9 cellular contexts compared by ENCODE assay signal in the genomic region with DNA sequence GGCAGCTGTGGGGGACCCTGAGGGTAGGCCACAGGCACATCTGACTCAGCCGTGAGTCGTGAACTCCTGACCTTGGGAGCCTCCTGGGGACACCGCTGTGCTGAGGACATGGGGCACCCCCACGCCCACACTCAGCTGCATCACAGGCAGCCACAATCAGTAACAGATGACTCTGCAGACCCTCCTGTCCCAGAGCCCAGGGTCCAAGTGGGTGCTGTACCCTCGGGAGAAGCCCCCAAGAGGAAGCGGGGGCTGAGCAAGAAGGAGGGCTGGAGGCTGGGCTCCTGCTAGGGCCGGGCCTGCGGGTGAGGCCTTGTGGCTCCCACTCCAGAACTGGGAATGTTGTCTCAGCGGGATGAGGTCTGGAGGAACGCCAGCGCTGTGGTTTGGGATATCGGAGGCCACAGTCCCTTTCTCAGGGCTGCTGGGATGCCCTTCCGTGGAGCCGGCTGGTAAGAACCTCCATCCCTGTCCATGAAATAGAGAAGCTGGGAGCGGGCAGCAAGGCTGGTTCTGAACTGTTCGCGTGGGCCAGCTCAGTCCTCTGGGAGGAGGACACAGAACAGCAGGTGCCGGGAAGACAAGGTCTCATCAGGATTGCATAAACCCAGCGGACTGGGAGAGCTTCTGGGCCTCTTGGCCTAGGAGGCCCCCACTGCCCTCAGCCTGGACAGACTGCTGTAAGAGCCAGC. TPM values are rescaled to one million over a fixed set of nuclear protein-coding genes. Genes with fewer than 3 reads are reported as not detected.
DNase-seq lines count a peak whose midpoint lies in the region; ATAC-seq, FAIRE-seq and TF ChIP-seq lines count a peak whose summit lies in the region.
"Had no signal": no experiment of that assay in that cellular context is flagged by ENCODE, and none has a peak within 500 bp of the region (broad histone marks: within the 10 kb centered on the region; RNA-seq: fewer than 3 reads in every experiment).

No MANE protein-coding gene starts in this region.

- no peak overlapping the region for H3K4me2 ChIP-seq in GM12878 (ENCODE audit: control insufficient read depth, insufficient read depth)
- H3K4me2 ChIP-seq in neural progenitor cell, result peak overlapping the region; percentile 95

- no peaks in the 10 kb centered on the region for H3K9me3 ChIP-seq in GM12878 (replicated peaks; ENCODE audit: control insufficient read depth, insufficient read depth, low read length)
- no peaks in the 10 kb centered on the region for H3K9me3 ChIP-seq in neural progenitor cell (ENCODE audit: low read depth)

- no peaks in the 10 kb centered on the region for H3K79me2 ChIP-seq in ACC112 (ENCODE audit: control insufficient read depth, insufficient read depth, low read length, unreplicated experiment)
- H3K79me2 ChIP-seq in GM12878 (ENCODE audit: control insufficient read depth, insufficient read depth, low read length), result no peaks in the 10 kb centered on the region
- peaks cover 18% of the 10 kb centered on the region for H3K79me2 ChIP-seq in neural progenitor cell (ENCODE audit: low read depth)

- CTCF ChIA-PET in GM12878 (lab: Yijun Ruan, JAX), result no interaction called here

- BruUV-seq in GM12878 (replicated peaks; lab: Mats Ljungman, UMichigan), result no TSS peak

- H3K36me3 ChIP-seq in ACC112 (ENCODE audit: insufficient read depth, low read length) (no peaks in the 10 kb centered on the region), GM12878 (ENCODE audit: control insufficient read depth in 2 of 2, insufficient read depth in 2 of 2, low read length in 1 of 2) (no peaks in the 10 kb centered on the region), neural progenitor cell (no peaks in the 10 kb centered on the region)

- no peak for TF ChIP-seq RAD21 in GM12878 (IDR thresholded peaks at IDR 0.05; ENCODE audit: insufficient read depth, low read depth, low read length)

- intact Hi-C loops in GM12878 (cut with micrococcal nuclease; ENCODE audit: unreplicated experiment), result no loop called here

- no peak overlapping the region for H3K27ac ChIP-seq in ACC112 (ENCODE audit: low read depth, low read length)
- H3K27ac ChIP-seq in GM12878 (ENCODE audit: control insufficient read depth, insufficient read depth), result no peak overlapping the region
- H3K27ac ChIP-seq in neural progenitor cell, result no peak overlapping the region

- DNase-seq in HK-2 (ENCODE audit: unreplicated experiment), result peak; percentile 89
- DNase-seq in GM12878 (ENCODE audit: low read depth, low spot score), result no peak
- no peak for DNase-seq in neural progenitor cell (ENCODE audit: low spot score)
- no peak for DNase-seq in NCI-H2171 (lab: John Stamatoyannopoulos, UW)
- DNase-seq in KBM-7, result no peak

- 33% methylated on average over 17 of the region's 19 CpGs for WGBS in GM12878 (ENCODE audit: insufficient coverage, insufficient replicate concordance, low lambda C conversion rate, missing lambda C conversion rate)

- RAD21 ChIA-PET in GM12878 (lab: Charles Lee; ENCODE audit: unreplicated experiment), result no interaction called here

- peaks cover 45% of the 10 kb centered on the region for H3F3A ChIP-seq in neural progenitor cell (ENCODE audit: low read depth)

- H3K9me3 Mint-ChIP-seq in neural progenitor cell, result peaks cover 2% of the 10 kb centered on the region

- no peaks in the 10 kb centered on the region for H3K36me3 Mint-ChIP-seq in neural progenitor cell

- no peak for FAIRE-seq in GM12878 (lab: Jason Lieb, UNC)

- peaks cover 45% of the 10 kb centered on the region for H3K4me1 ChIP-seq in ACC112 (ENCODE audit: control insufficient read depth, insufficient read depth, low read length, unreplicated experiment)
- peaks cover 5% of the 10 kb centered on the region for H3K4me1 ChIP-seq in GM12878 (ENCODE audit: control insufficient read depth, insufficient read depth, low read length)
- peaks cover 40% of the 10 kb centered on the region for H3K4me1 ChIP-seq in neural progenitor cell

- H3K27me3 Mint-ChIP-seq in neural progenitor cell (ENCODE audit: insufficient read depth, low read depth), result peaks cover 9% of the 10 kb centered on the region

- in situ Hi-C loops in GM12878 (cut with MboI), result no loop called here
- in situ Hi-C loops in KBM-7 (cut with MboI; ENCODE audit: low pct_unique_long_range_greater_than_20kb, low sequenced_read_pairs), result no loop called here

- no peak for TF ChIP-seq CTCF in GM12878 (IDR thresholded peaks at IDR 0.05 in 2 of 3, conservative IDR thresholded peaks at IDR 0.05 in 1 of 3; ENCODE audit: control insufficient read depth in 2 of 3, extremely low read depth in 1 of 3, insufficient read depth in 1 of 3, low read depth in 3 of 3, low read length in 3 of 3)
- no peak for TF ChIP-seq CTCF in neural progenitor cell (IDR thresholded peaks at IDR 0.05)

- no peak overlapping the region for H3K27ac Mint-ChIP-seq in neural progenitor cell

- H3K4me1 Mint-ChIP-seq in neural progenitor cell, result peaks cover 18% of the 10 kb centered on the region

- POLR2A ChIA-PET in GM12878 (lab: Charles Lee), result no interaction called here

- H4K20me1 ChIP-seq in GM12878 (ENCODE audit: control insufficient read depth, insufficient read depth), result no peaks in the 10 kb centered on the region
- peaks cover 14% of the 10 kb centered on the region for H4K20me1 ChIP-seq in neural progenitor cell (ENCODE audit: low read depth)

- H2AFZ ChIP-seq in ACC112 (ENCODE audit: low read length, unreplicated experiment) (no peak overlapping the region), GM12878 (ENCODE audit: control insufficient read depth, low read depth, low read length) (no peak overlapping the region), neural progenitor cell (replicated peaks) (no peak overlapping the region)

- no peak overlapping the region for H3K4me3 Mint-ChIP-seq in neural progenitor cell

- ATAC-seq in GM12878 (no peak), GM21825 (IDR thresholded peaks at IDR 0.05; ENCODE audit: unreplicated experiment) (no peak), GM19467 (IDR thresholded peaks at IDR 0.05; ENCODE audit: unreplicated experiment) (no peak)

- H3K27me3 ChIP-seq in ACC112 (ENCODE audit: insufficient read depth, low read length) (no peaks in the 10 kb centered on the region), GM12878 (replicated peaks in 1 of 2; ENCODE audit: control insufficient read depth in 2 of 2, insufficient read depth in 2 of 2, low read length in 1 of 2) (peaks cover 4 to 15% of the 10 kb centered on the region in 2 experiments), neural progenitor cell (no peaks in the 10 kb centered on the region)

- TF ChIP-seq EP300 in GM12878 (IDR thresholded peaks at IDR 0.05; ENCODE audit: borderline replicate concordance in 1 of 2, control insufficient read depth in 1 of 2, low read depth in 2 of 2, low read length in 2 of 2), result no peak

- no peak for TF ChIP-seq POLR2A in GM12878 (IDR thresholded peaks at IDR 0.05; ENCODE audit: low read depth, low read length)

- H3K4me3 ChIP-seq in ACC112 (ENCODE audit: low read depth, low read length) (0 out of 2 replicates have a peak overlapping the region, but pooled peaks have one; percentile 44), GM12878 (no peak overlapping the region), neural progenitor cell (no peak overlapping the region)

- H3K9ac ChIP-seq in GM12878 (ENCODE audit: control insufficient read depth, insufficient read depth, low read length), result no peak overlapping the region
- no peak overlapping the region for H3K9ac ChIP-seq in neural progenitor cell

- SMC1A ChIA-PET in GM12878 (lab: Charles Lee; ENCODE audit: uncharacterized antibody, unreplicated experiment), result no interaction called here

RNA-seq across cellular contexts. Expression of gene LAMA5, which starts 3.1 kb away (rescaled TPM):
- total RNA-seq in GM12878 (2013; cell fraction: nucleolus; rRNA removed), result 2.5 and 3.7 TPM in 2 replicates
- total RNA-seq in GM12878 (2014; rRNA removed) (0.62 and 1.5 TPM in 2 replicates), GM12878 (2014; rRNA removed; fragmentation: Illumina TruSeq; extraction: Trizol) (0.09 and 0.28 TPM in 2 replicates), GM12878 (2021) (1.4 and 2.2 TPM in 2 replicates), neural progenitor cell (ENCODE audit: low replicate concordance) (12.1 and 63.9 TPM in 2 replicates)
- 0.56 TPM for polyA plus RNA-seq in GM12878 (2011; ENCODE audit: low read depth)
- polyA plus RNA-seq in GM12878 (2011; rRNA removed) (not detected in 2 replicates), GM12878 (2014; fragmentation: Illumina TruSeq; extraction: Trizol) (0.62 TPM in 1 of 2 replicates, not detected in the other), GM12878 (2014; fragmentation: Nextera tagmentation; extraction: Ambion mirVana) (not detected), GM12878 (2014; rRNA removed) (1.0 and 3.1 TPM in 2 replicates), GM12878 (2016; fragmentation: Nextera tagmentation; extraction: Ambion mirVana) (1 to 10 TPM; 1.6 TPM)
- 0.06 and 0.12 TPM in 2 replicates for polyA plus RNA-seq in GM12878 (2011; cell fraction: cytosol; rRNA removed)
- polyA plus RNA-seq in GM12878 (2011; cell fraction: nucleus; rRNA removed), result 2.4 and 3.6 TPM in 2 replicates
- polyA plus RNA-seq in GM12878 (2012), result 2.4 and 2.6 TPM in 2 replicates
- under 0.01 and 0.29 TPM in 2 replicates for polyA minus RNA-seq in GM12878 (2011; rRNA and poly(A)+ RNA removed)
- polyA minus RNA-seq in GM12878 (2011; cell fraction: cytosol; rRNA and poly(A)+ RNA removed), result 0.27 and 2.3 TPM in 2 replicates
- polyA minus RNA-seq in GM12878 (2011; cell fraction: nucleus; rRNA and poly(A)+ RNA removed), result 0.24 and 2.1 TPM in 2 replicates

RNA-seq across cellular contexts. Expression of gene RPS21, which starts 16.6 kb away (rescaled TPM):
- total RNA-seq in GM12878 (2013; cell fraction: nucleolus; rRNA removed), result 61.8 and 129 TPM in 2 replicates
- total RNA-seq in GM12878 (2014; rRNA removed) (1,780 and 2,320 TPM in 2 replicates), GM12878 (2014; rRNA removed; fragmentation: Illumina TruSeq; extraction: Trizol) (1,442 and 1,474 TPM in 2 replicates), GM12878 (2021) (2,559 and 2,687 TPM in 2 replicates), neural progenitor cell (ENCODE audit: low replicate concordance) (1,629 and 1,765 TPM in 2 replicates)
- polyA plus RNA-seq in GM12878 (2011; ENCODE audit: low read depth), result 2,747 TPM
- polyA plus RNA-seq in GM12878 (2011; rRNA removed) (2,814 and 4,987 TPM in 2 replicates), GM12878 (2014; fragmentation: Illumina TruSeq; extraction: Trizol) (536 and 1,536 TPM in 2 replicates), GM12878 (2014; fragmentation: Nextera tagmentation; extraction: Ambion mirVana) (1,000 to 10,000 TPM; 3,290 to 4,046 TPM), GM12878 (2014; rRNA removed) (3,245 and 4,075 TPM in 2 replicates), GM12878 (2016; fragmentation: Nextera tagmentation; extraction: Ambion mirVana) (1,000 to 10,000 TPM; 1,499 to 1,551 TPM)
- 6,140 and 7,792 TPM in 2 replicates for polyA plus RNA-seq in GM12878 (2011; cell fraction: cytosol; rRNA removed)
- 2,850 and 3,668 TPM in 2 replicates for polyA plus RNA-seq in GM12878 (2011; cell fraction: nucleus; rRNA removed)
- polyA plus RNA-seq in GM12878 (2012), result 5,611 and 6,669 TPM in 2 replicates
- polyA minus RNA-seq in GM12878 (2011; rRNA and poly(A)+ RNA removed), result 1,684 and 1,838 TPM in 2 replicates
- 394 and 397 TPM in 2 replicates for polyA minus RNA-seq in GM12878 (2011; cell fraction: cytosol; rRNA and poly(A)+ RNA removed)
- 438 and 503 TPM in 2 replicates for polyA minus RNA-seq in GM12878 (2011; cell fraction: nucleus; rRNA and poly(A)+ RNA removed)

RNA-seq across cellular contexts. Expression of gene CABLES2, which starts 36.8 kb away (rescaled TPM):
- 2.1 and 2.3 TPM in 2 replicates for total RNA-seq in GM12878 (2013; cell fraction: nucleolus; rRNA removed)
- total RNA-seq in GM12878 (2014; rRNA removed) (7.7 and 8.8 TPM in 2 replicates), GM12878 (2014; rRNA removed; fragmentation: Illumina TruSeq; extraction: Trizol) (5.3 and 5.9 TPM in 2 replicates), GM12878 (2021) (14.9 and 15.2 TPM in 2 replicates), neural progenitor cell (ENCODE audit: low replicate concordance) (8.1 and 13.8 TPM in 2 replicates)
- polyA plus RNA-seq in GM12878 (2011; ENCODE audit: low read depth), result 5.3 TPM
- polyA plus RNA-seq in GM12878 (2011; rRNA removed) (2.9 and 4.8 TPM in 2 replicates), GM12878 (2014; fragmentation: Illumina TruSeq; extraction: Trizol) (7.4 and 12.7 TPM in 2 replicates), GM12878 (2014; fragmentation: Nextera tagmentation; extraction: Ambion mirVana) (1 to 10 TPM; 2.3 to 2.9 TPM), GM12878 (2014; rRNA removed) (10.7 and 11.6 TPM in 2 replicates), GM12878 (2016; fragmentation: Nextera tagmentation; extraction: Ambion mirVana) (1 to 10 TPM; 2.2 to 2.5 TPM)
- 7.1 and 7.2 TPM in 2 replicates for polyA plus RNA-seq in GM12878 (2011; cell fraction: cytosol; rRNA removed)
- polyA plus RNA-seq in GM12878 (2011; cell fraction: nucleus; rRNA removed), result 10.3 and 11.7 TPM in 2 replicates
- polyA plus RNA-seq in GM12878 (2012), result 7.3 and 7.4 TPM in 2 replicates
- 3.5 and 4.5 TPM in 2 replicates for polyA minus RNA-seq in GM12878 (2011; rRNA and poly(A)+ RNA removed)
- 2.5 and 3.6 TPM in 2 replicates for polyA minus RNA-seq in GM12878 (2011; cell fraction: cytosol; rRNA and poly(A)+ RNA removed)
- polyA minus RNA-seq in GM12878 (2011; cell fraction: nucleus; rRNA and poly(A)+ RNA removed), result 1.7 and 3.3 TPM in 2 replicates

RNA-seq across cellular contexts. Expression of gene RBBP8NL, which starts 57.1 kb away (rescaled TPM):
- total RNA-seq in GM12878 (2013; cell fraction: nucleolus; rRNA removed), result not detected in 2 replicates
- total RNA-seq in GM12878 (2014; rRNA removed) (not detected in 2 replicates), GM12878 (2014; rRNA removed; fragmentation: Illumina TruSeq; extraction: Trizol) (not detected in 2 replicates), GM12878 (2021) (not detected in 2 replicates), neural progenitor cell (ENCODE audit: low replicate concordance) (0.03 TPM in 1 of 2 replicates, not detected in the other)
- not detected for polyA plus RNA-seq in GM12878 (2011; ENCODE audit: low read depth)
- polyA plus RNA-seq in GM12878 (2011; rRNA removed) (not detected in 2 replicates), GM12878 (2014; fragmentation: Illumina TruSeq; extraction: Trizol) (not detected in 2 replicates), GM12878 (2014; fragmentation: Nextera tagmentation; extraction: Ambion mirVana) (not detected), GM12878 (2014; rRNA removed) (not detected in 2 replicates), GM12878 (2016; fragmentation: Nextera tagmentation; extraction: Ambion mirVana) (not detected)
- not detected in 2 replicates for polyA plus RNA-seq in GM12878 (2011; cell fraction: cytosol; rRNA removed)
- not detected in 2 replicates for polyA plus RNA-seq in GM12878 (2011; cell fraction: nucleus; rRNA removed)
- polyA plus RNA-seq in GM12878 (2012), result not detected in 2 replicates
- polyA minus RNA-seq in GM12878 (2011; rRNA and poly(A)+ RNA removed), result not detected in 2 replicates
- not detected in 2 replicates for polyA minus RNA-seq in GM12878 (2011; cell fraction: cytosol; rRNA and poly(A)+ RNA removed)
- polyA minus RNA-seq in GM12878 (2011; cell fraction: nucleus; rRNA and poly(A)+ RNA removed), result not detected in 2 replicates
- total RNA-seq: temporal lobe had no signal
